Comparison of ENCODE assay signal across 1 cellular context in genomic region chr1:54949047-54949446, GRCh38.
A peak's percentile ranks its signal among the peaks of the same experiment; 100 is the strongest.
TF ChIP-seq lines count a peak whose summit lies in the region.

No MANE protein-coding gene starts in this region.

TF ChIP-seq in GM12878, 131 proteins besides CTCF, POLR2A, EP300 and RAD21:
- peak; percentile 67 for TF ChIP-seq RUNX3 (IDR thresholded peaks at IDR 0.05; ENCODE audit: low read length)
- peak; percentile 10; the same call in 1 of the 2 replicates for TF ChIP-seq PKNOX1 (IDR thresholded peaks at IDR 0.05)
- TF ChIP-seq MEF2B (IDR thresholded peaks at IDR 0.05; ENCODE audit: partially characterized antibody, poor library complexity, severe bottlenecking): peak; percentile 71
- peak in 1 of 2 experiments; percentile 58; a peak in 1 of 4 replicates for TF ChIP-seq BHLHE40 (IDR thresholded peaks at IDR 0.05; ENCODE audit: borderline replicate concordance in 1 of 2, low read depth in 2 of 2, low read length in 1 of 2)
